ENCODE assay signal across 22 cellular contexts in the genomic region with DNA sequence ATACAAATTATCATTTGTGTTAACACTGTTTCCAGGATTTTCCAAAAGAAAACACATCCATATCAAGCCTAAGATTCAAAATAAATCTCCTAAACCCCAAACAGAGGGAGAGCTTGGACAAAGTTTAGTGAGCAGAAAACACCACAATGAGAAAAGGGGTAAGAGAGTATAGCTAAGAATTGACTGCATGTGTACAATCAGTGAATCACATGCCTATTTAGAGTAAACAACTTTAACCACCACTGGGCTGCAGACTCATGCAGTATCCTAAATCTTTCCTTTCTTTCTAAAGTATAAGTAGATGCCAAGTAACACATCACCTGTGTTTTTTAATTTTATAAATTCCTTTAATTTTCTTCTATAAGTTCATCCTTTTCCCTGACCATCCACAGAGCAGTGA.
A peak's percentile ranks its signal among the peaks of the same experiment; 100 is the strongest.
DNase-seq lines count a peak whose midpoint lies in the region; ATAC-seq and TF ChIP-seq lines count a peak whose summit lies in the region.
"Had no signal": no experiment of that assay in that cellular context is flagged by ENCODE, and none has a peak within 500 bp of the region (broad histone marks: within the 10 kb centered on the region; RNA-seq: fewer than 3 reads in every experiment).

No MANE protein-coding gene starts in this region.

- DNase-seq in activated CD8-positive, alpha-beta T cell treated with anti-CD3 and anti-CD28 coated beads for 36 hours = no peak
- no peak for DNase-seq in activated CD8-positive, alpha-beta T cell treated with anti-CD3 and anti-CD28 coated beads, Interleukin-2, amount 10 ng/mL, durations not matched to agents 7 days and 5 days
- DNase-seq in DND-41 (no peak), trophoblast cell (no peak)
- DNase-seq: activated CD4-positive, alpha-beta T cell treated with anti-CD3 and anti-CD28 coated beads for 4 hours; activated CD8-positive, alpha-beta memory T cell treated with anti-CD3 and anti-CD28 coated beads, Interleukin-2, amount 50 U/mL, for 48 hours; activated gamma-delta T cell treated with Interleukin-2 at 50 U/mL for 16 hours; amygdala; Calu3; NCI-H1048; NCI-H1694 treated with DMSO at 0.1 percent for 48 hours; NCI-H524 treated with DMSO at 0.1 percent for 48 hours; psoas muscle; T-cell had no signal

- H3K27me3 Mint-ChIP-seq in activated CD8-positive, alpha-beta T cell treated with anti-CD3 and anti-CD28 coated beads for 36 hours = no peaks in the 10 kb centered on the region
- H3K27me3 Mint-ChIP-seq in activated CD8-positive, alpha-beta T cell treated with anti-CD3 and anti-CD28 coated beads, Interleukin-2, amount 10 ng/mL, durations not matched to agents 7 days and 5 days (ENCODE audit: low read depth) = no peaks in the 10 kb centered on the region
- H3K27me3 Mint-ChIP-seq in dendritic cell treated with granulocyte-macrophage colony-stimulating factor and Interleukin-4, amounts not matched to agents 40 ng/mL and 50 ng/mL, for 4 days = no peaks in the 10 kb centered on the region
- no peaks in the 10 kb centered on the region for H3K27me3 Mint-ChIP-seq in nephron (ENCODE audit: low read depth)
- H3K27me3 Mint-ChIP-seq: T-cell had no signal

- no peak overlapping the region for H3K14ac ChIP-seq in trophoblast cell (ENCODE audit: low read length)

- H3K27ac Mint-ChIP-seq in activated CD8-positive, alpha-beta T cell treated with anti-CD3 and anti-CD28 coated beads for 36 hours = peak overlapping the region; percentile 47
- no peak overlapping the region for H3K27ac Mint-ChIP-seq in activated CD8-positive, alpha-beta T cell treated with anti-CD3 and anti-CD28 coated beads, Interleukin-2, amount 10 ng/mL, durations not matched to agents 7 days and 5 days
- H3K27ac Mint-ChIP-seq in dendritic cell treated with granulocyte-macrophage colony-stimulating factor and Interleukin-4, amounts not matched to agents 40 ng/mL and 50 ng/mL, for 4 days = peak overlapping the region; percentile 47
- peak overlapping the region in 2 of 3 experiments; percentile 12 to 21 for H3K27ac Mint-ChIP-seq in nephron
- H3K27ac Mint-ChIP-seq: T-cell had no signal

- H3K9ac ChIP-seq in DND-41 (ENCODE audit: low read depth, low read length) = no peak overlapping the region
- no peak overlapping the region for H3K9ac ChIP-seq in trophoblast cell (ENCODE audit: low read length)

- no peak for TF ChIP-seq POLR2A in GM18505 (IDR thresholded peaks at IDR 0.05; ENCODE audit: borderline replicate concordance, extremely low read depth, insufficient read depth, insufficient read length)

- H3K9me3 ChIP-seq in DND-41 (ENCODE audit: insufficient read depth, low read length, severe bottlenecking) = no peaks in the 10 kb centered on the region
- H3K9me3 ChIP-seq in trophoblast cell (ENCODE audit: insufficient read depth, low read depth, low read length) = no peaks in the 10 kb centered on the region
- H3K9me3 ChIP-seq: A549, psoas muscle, SJSA1 had no signal

- no peak overlapping the region for H2BK5ac ChIP-seq in trophoblast cell (ENCODE audit: low read depth, low read length, poor library complexity)

- intact Hi-C loops in activated CD8-positive, alpha-beta T cell treated with anti-CD3 and anti-CD28 coated beads for 36 hours (cut with micrococcal nuclease) = no loop called here
- intact Hi-C loops in dendritic cell treated with granulocyte-macrophage colony-stimulating factor and Interleukin-4, amounts not matched to agents 40 ng/mL and 50 ng/mL, for 4 days (cut with micrococcal nuclease) = loop anchor here (5.0 kb wide), 1 partner anchor 34 kb away; no protein-coding TSS in a partner anchor

- H4K91ac ChIP-seq in trophoblast cell (ENCODE audit: low read depth, low read length) = no peak overlapping the region

- H2AK5ac ChIP-seq in trophoblast cell (ENCODE audit: low read length) = no peak overlapping the region

- no peaks in the 10 kb centered on the region for H4K20me1 ChIP-seq in DND-41 (ENCODE audit: insufficient read depth, low read length)

- no peak overlapping the region for H3K4me3 ChIP-seq in DND-41 (ENCODE audit: low read depth in 1 of 2, low read length in 2 of 2)
- H3K4me3 ChIP-seq in trophoblast cell (ENCODE audit: low read depth, low read length) = no peak overlapping the region
- H3K4me3 ChIP-seq: A549, coronary artery, psoas muscle, SJSA1 had no signal

- H2AFZ ChIP-seq in DND-41 (ENCODE audit: low read depth, low read length) (no peak overlapping the region), trophoblast cell (ENCODE audit: insufficient read depth, low read length, poor library complexity) (no peak overlapping the region)

- H3K36me3 Mint-ChIP-seq in activated CD8-positive, alpha-beta T cell treated with anti-CD3 and anti-CD28 coated beads for 36 hours (ENCODE audit: low read depth) = peaks cover 23% of the 10 kb centered on the region
- H3K36me3 Mint-ChIP-seq in activated CD8-positive, alpha-beta T cell treated with anti-CD3 and anti-CD28 coated beads, Interleukin-2, amount 10 ng/mL, durations not matched to agents 7 days and 5 days (ENCODE audit: low read depth) = peaks cover 12% of the 10 kb centered on the region
- peaks cover 10% of the 10 kb centered on the region for H3K36me3 Mint-ChIP-seq in dendritic cell treated with granulocyte-macrophage colony-stimulating factor and Interleukin-4, amounts not matched to agents 40 ng/mL and 50 ng/mL, for 4 days (ENCODE audit: low read depth)
- H3K36me3 Mint-ChIP-seq in nephron (ENCODE audit: low read depth) = no peaks in the 10 kb centered on the region

- peak; percentile 37 for ATAC-seq in activated CD8-positive, alpha-beta T cell treated with anti-CD3 and anti-CD28 coated beads for 36 hours
- ATAC-seq in activated CD8-positive, alpha-beta T cell treated with anti-CD3 and anti-CD28 coated beads, Interleukin-2, amount 10 ng/mL, durations not matched to agents 7 days and 5 days = no peak
- ATAC-seq in DND-41 (ENCODE audit: insufficient read depth, low read depth) (no peak), GM18505 (IDR thresholded peaks at IDR 0.05; ENCODE audit: unreplicated experiment) (no peak), GM21529 (IDR thresholded peaks at IDR 0.05; ENCODE audit: unreplicated experiment) (no peak)
- ATAC-seq: A549, HepG2, psoas muscle, T-cell had no signal

- H3K27me3 ChIP-seq in DND-41 (ENCODE audit: insufficient read depth, low read length, poor library complexity) = no peaks in the 10 kb centered on the region
- H3K27me3 ChIP-seq in trophoblast cell (ENCODE audit: insufficient read depth, low read length) = no peaks in the 10 kb centered on the region
- H3K27me3 ChIP-seq: SJSA1 had no signal

- H3K27ac ChIP-seq in DND-41 (ENCODE audit: low read length) (peak overlapping the region; percentile 27; the same call in 1 of the 2 replicates), trophoblast cell (ENCODE audit: low read depth, low read length) (no peak overlapping the region)
- H3K27ac ChIP-seq: A549, coronary artery, psoas muscle, SJSA1 had no signal

- H3K4me2 ChIP-seq in DND-41 (ENCODE audit: insufficient read depth, low read length) (no peak overlapping the region), trophoblast cell (ENCODE audit: low read length) (no peak overlapping the region)
- H3K4me2 ChIP-seq: A549 had no signal

- no peak overlapping the region for H2BK12ac ChIP-seq in trophoblast cell (ENCODE audit: low read length)

- no peak overlapping the region for H3K23ac ChIP-seq in trophoblast cell (ENCODE audit: low read length)

- no peak overlapping the region for H4K8ac ChIP-seq in trophoblast cell (ENCODE audit: low read depth, low read length)

- peaks cover 52% of the 10 kb centered on the region for H3K4me1 Mint-ChIP-seq in activated CD8-positive, alpha-beta T cell treated with anti-CD3 and anti-CD28 coated beads for 36 hours (ENCODE audit: low read depth)
- peaks cover 10% of the 10 kb centered on the region for H3K4me1 Mint-ChIP-seq in activated CD8-positive, alpha-beta T cell treated with anti-CD3 and anti-CD28 coated beads, Interleukin-2, amount 10 ng/mL, durations not matched to agents 7 days and 5 days (ENCODE audit: low read depth)
- peaks cover 42% of the 10 kb centered on the region for H3K4me1 Mint-ChIP-seq in dendritic cell treated with granulocyte-macrophage colony-stimulating factor and Interleukin-4, amounts not matched to agents 40 ng/mL and 50 ng/mL, for 4 days (ENCODE audit: low read depth)
- H3K4me1 Mint-ChIP-seq in nephron = peaks cover 13% of the 10 kb centered on the region

- H3K4ac ChIP-seq in trophoblast cell (ENCODE audit: low read depth, low read length) = no peak overlapping the region

- H3K36me3 ChIP-seq in DND-41 (ENCODE audit: insufficient read depth, low read length) (peaks cover 12% of the 10 kb centered on the region), trophoblast cell (ENCODE audit: control insufficient read depth in 1 of 2, insufficient read depth in 2 of 2, low read length in 2 of 2) (no peaks in the 10 kb centered on the region)
- H3K36me3 ChIP-seq: SJSA1 had no signal

- H3K79me2 ChIP-seq in DND-41 (ENCODE audit: insufficient read depth, low read length) = peaks cover 32% of the 10 kb centered on the region
- H3K79me2 ChIP-seq in trophoblast cell (ENCODE audit: control insufficient read depth, insufficient read depth, low read length, poor library complexity) = no peaks in the 10 kb centered on the region

- H3K9me3 Mint-ChIP-seq in activated CD8-positive, alpha-beta T cell treated with anti-CD3 and anti-CD28 coated beads for 36 hours = no peaks in the 10 kb centered on the region
- H3K9me3 Mint-ChIP-seq in activated CD8-positive, alpha-beta T cell treated with anti-CD3 and anti-CD28 coated beads, Interleukin-2, amount 10 ng/mL, durations not matched to agents 7 days and 5 days (ENCODE audit: insufficient read depth) = no peaks in the 10 kb centered on the region
- H3K9me3 Mint-ChIP-seq in dendritic cell treated with granulocyte-macrophage colony-stimulating factor and Interleukin-4, amounts not matched to agents 40 ng/mL and 50 ng/mL, for 4 days = no peaks in the 10 kb centered on the region
- peaks cover 14% of the 10 kb centered on the region for H3K9me3 Mint-ChIP-seq in nephron

- no peak overlapping the region for H2BK120ac ChIP-seq in trophoblast cell (ENCODE audit: insufficient read depth, low read length, poor library complexity)

- no peak overlapping the region for H3K4me3 Mint-ChIP-seq in activated CD8-positive, alpha-beta T cell treated with anti-CD3 and anti-CD28 coated beads for 36 hours
- H3K4me3 Mint-ChIP-seq in activated CD8-positive, alpha-beta T cell treated with anti-CD3 and anti-CD28 coated beads, Interleukin-2, amount 10 ng/mL, durations not matched to agents 7 days and 5 days = no peak overlapping the region
- H3K4me3 Mint-ChIP-seq in dendritic cell treated with granulocyte-macrophage colony-stimulating factor and Interleukin-4, amounts not matched to agents 40 ng/mL and 50 ng/mL, for 4 days = no peak overlapping the region
- no peak overlapping the region for H3K4me3 Mint-ChIP-seq in nephron
- H3K4me3 Mint-ChIP-seq: T-cell had no signal

- POLR2A ChIA-PET in activated CD8-positive, alpha-beta T cell treated with anti-CD3 and anti-CD28 coated beads for 36 hours (lab: Charles Lee) = interaction anchor here (0.8 to 1.5 kb wide), 6 partner anchors 19 to 174 kb away, joined by 3 to 8 read pairs (median 3); no protein-coding TSS in a partner anchor
- POLR2A ChIA-PET in activated CD8-positive, alpha-beta T cell treated with anti-CD3 and anti-CD28 coated beads, Interleukin-2, amount 10 ng/mL, durations not matched to agents 7 days and 5 days (lab: Charles Lee) = no interaction called here

- no peak overlapping the region for H4K12ac ChIP-seq in trophoblast cell (ENCODE audit: low read depth, low read length)

- CTCF ChIA-PET in activated CD8-positive, alpha-beta T cell treated with anti-CD3 and anti-CD28 coated beads for 36 hours (lab: Charles Lee) = interaction anchor here (1.4 kb wide), 1 partner anchor 89 kb away, joined by 5 read pairs; no protein-coding TSS in a partner anchor
- CTCF ChIA-PET in activated CD8-positive, alpha-beta T cell treated with anti-CD3 and anti-CD28 coated beads, Interleukin-2, amount 10 ng/mL, durations not matched to agents 7 days and 5 days (lab: Charles Lee) = interaction anchor here (0.8 kb wide), 2 partner anchors 78 to 254 kb away, joined by 3 to 4 read pairs; no protein-coding TSS in a partner anchor

- TF ChIP-seq CTCF in activated CD8-positive, alpha-beta T cell treated with anti-CD3 and anti-CD28 coated beads for 36 hours (IDR thresholded peaks at IDR 0.05) = no peak
- TF ChIP-seq CTCF in DND-41 (IDR thresholded peaks at IDR 0.05; ENCODE audit: borderline replicate concordance, extremely low read depth, low read length, poor library complexity, severe bottlenecking) = no peak
- no peak for TF ChIP-seq CTCF in nephron (IDR thresholded peaks at IDR 0.05; ENCODE audit: unreplicated experiment in 3 of 3)

- H3K79me1 ChIP-seq in trophoblast cell (ENCODE audit: low read length) = no peaks in the 10 kb centered on the region

- H3K18ac ChIP-seq in trophoblast cell (ENCODE audit: low read length) = no peak overlapping the region

- H3K4me1 ChIP-seq in DND-41 (ENCODE audit: insufficient read depth, low read length) = peaks cover 18% of the 10 kb centered on the region
- no peaks in the 10 kb centered on the region for H3K4me1 ChIP-seq in trophoblast cell (ENCODE audit: control insufficient read depth in 1 of 2, insufficient read depth in 2 of 2, low read length in 2 of 2)
- H3K4me1 ChIP-seq: A549, psoas muscle, SJSA1 had no signal
